Comparison of ENCODE assay signal across 8 cellular contexts in the genomic region with DNA sequence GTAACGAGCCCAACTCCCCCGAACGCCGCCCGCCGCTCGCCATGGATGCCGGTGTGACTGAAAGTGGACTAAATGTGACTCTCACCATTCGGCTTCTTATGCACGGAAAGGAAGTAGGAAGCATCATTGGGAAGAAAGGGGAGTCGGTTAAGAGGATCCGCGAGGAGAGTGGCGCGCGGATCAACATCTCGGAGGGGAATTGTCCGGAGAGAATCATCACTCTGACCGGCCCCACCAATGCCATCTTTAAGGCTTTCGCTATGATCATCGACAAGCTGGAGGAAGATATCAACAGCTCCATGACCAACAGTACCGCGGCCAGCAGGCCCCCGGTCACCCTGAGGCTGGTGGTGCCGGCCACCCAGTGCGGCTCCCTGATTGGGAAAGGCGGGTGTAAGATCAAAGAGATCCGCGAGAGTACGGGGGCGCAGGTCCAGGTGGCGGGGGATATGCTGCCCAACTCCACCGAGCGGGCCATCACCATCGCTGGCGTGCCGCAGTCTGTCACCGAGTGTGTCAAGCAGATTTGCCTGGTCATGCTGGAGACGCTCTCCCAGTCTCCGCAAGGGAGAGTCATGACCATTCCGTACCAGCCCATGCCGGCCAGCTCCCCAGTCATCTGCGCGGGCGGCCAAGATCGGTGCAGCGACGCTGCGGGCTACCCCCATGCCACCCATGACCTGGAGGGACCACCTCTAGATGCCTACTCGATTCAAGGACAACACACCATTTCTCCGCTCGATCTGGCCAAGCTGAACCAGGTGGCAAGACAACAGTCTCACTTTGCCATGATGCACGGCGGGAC. TPM values are rescaled to one million over a fixed set of nuclear protein-coding genes. Genes with fewer than 3 reads are reported as not detected.
A peak's percentile ranks its signal among the peaks of the same experiment; 100 is the strongest.
DNase-seq lines count a peak whose midpoint lies in the region; ATAC-seq and TF ChIP-seq lines count a peak whose summit lies in the region.

No MANE protein-coding gene starts in this region.

- H3K36me3 Mint-ChIP-seq in activated T-cell treated with anti-CD3 and anti-CD28 coated beads, Interleukin-2, amount 50 U/mL, for 72 hours (ENCODE audit: insufficient read depth in 2 of 2) = peaks cover 30 to 37% of the 10 kb centered on the region in 2 donors
- H3K36me3 Mint-ChIP-seq in nephron (ENCODE audit: low read depth) = peaks cover 47% of the 10 kb centered on the region
- peaks cover 52% of the 10 kb centered on the region for H3K36me3 Mint-ChIP-seq in type B pancreatic cell

- peaks cover 58% of the 10 kb centered on the region for H3K4me1 Mint-ChIP-seq in activated T-cell treated with anti-CD3 and anti-CD28 coated beads, Interleukin-2, amount 50 U/mL, for 72 hours (ENCODE audit: low read depth)
- H3K4me1 Mint-ChIP-seq in nephron (peaks cover 48% of the 10 kb centered on the region), type B pancreatic cell (ENCODE audit: unreplicated experiment) (peaks cover 40% of the 10 kb centered on the region)

- H3K4me3 Mint-ChIP-seq in activated T-cell treated with anti-CD3 and anti-CD28 coated beads, Interleukin-2, amount 50 U/mL, for 72 hours = peak overlapping the region; percentile 96
- H3K4me3 Mint-ChIP-seq in nephron = peak overlapping the region; percentile 97 to 100 (median 99)
- peak overlapping the region; percentile 96 for H3K4me3 Mint-ChIP-seq in type B pancreatic cell

- H3K27ac Mint-ChIP-seq in activated T-cell treated with anti-CD3 and anti-CD28 coated beads, Interleukin-2, amount 50 U/mL, for 72 hours = peak overlapping the region; percentile 56
- H3K27ac Mint-ChIP-seq in nephron = peak overlapping the region; percentile 100
- peak overlapping the region; percentile 100 for H3K27ac Mint-ChIP-seq in type B pancreatic cell

- H3K27me3 Mint-ChIP-seq in activated T-cell treated with anti-CD3 and anti-CD28 coated beads, Interleukin-2, amount 50 U/mL, for 72 hours (ENCODE audit: low read depth) = no peaks in the 10 kb centered on the region
- H3K27me3 Mint-ChIP-seq in nephron (ENCODE audit: low read depth) = no peaks in the 10 kb centered on the region
- peaks cover 7% of the 10 kb centered on the region for H3K27me3 Mint-ChIP-seq in type B pancreatic cell

- peak; percentile 41 to 53 for DNase-seq in NCI-H446 (lab: John Stamatoyannopoulos, UW)
- no peak for DNase-seq in NCI-H446 treated with DMSO at 0.1 percent for 48 hours (lab: John Stamatoyannopoulos, UW)
- peak; percentile 39 for DNase-seq in NCI-H2029 treated with DMSO at 0.1 percent for 48 hours (lab: John Stamatoyannopoulos, UW)
- DNase-seq in activated T-cell treated with anti-CD3 and anti-CD28 coated beads, Interleukin-2, amount 50 U/mL, for 72 hours = peak; percentile 58 to 59
- DNase-seq in fibroblast of peridontal ligament (ENCODE audit: extremely low read depth) = peak; percentile 51
- peak; percentile 77 for DNase-seq in type B pancreatic cell (ENCODE audit: extremely low spot score, unreplicated experiment)

- peak in 1 of 2 donors; percentile 5 for ATAC-seq in activated T-cell treated with anti-CD3 and anti-CD28 coated beads, Interleukin-2, amount 50 U/mL, for 72 hours (replicated peaks in 1 of 2)
- no peak for ATAC-seq in HG03460 (IDR thresholded peaks at IDR 0.05; ENCODE audit: unreplicated experiment)

- TF ChIP-seq CTCF in nephron (IDR thresholded peaks at IDR 0.05; ENCODE audit: unreplicated experiment in 3 of 3) (no peak), type B pancreatic cell (conservative IDR thresholded peaks at IDR 0.05) (no peak)

- H3K9me3 Mint-ChIP-seq in activated T-cell treated with anti-CD3 and anti-CD28 coated beads, Interleukin-2, amount 50 U/mL, for 72 hours = peaks cover 0 to 2% of the 10 kb centered on the region in 2 donors
- H3K9me3 Mint-ChIP-seq in nephron = no peaks in the 10 kb centered on the region
- no peaks in the 10 kb centered on the region for H3K9me3 Mint-ChIP-seq in type B pancreatic cell

RNA-seq across cellular contexts. Expression of a gene that starts 0.6 kb away (rescaled TPM):
- total RNA-seq in activated T-cell treated with anti-CD3 and anti-CD28 coated beads, Interleukin-2, amount 50 U/mL, for 72 hours = 100 to 1,000 TPM; 270 to 291 TPM
- 316 and 349 TPM in 2 replicates for total RNA-seq in type B pancreatic cell (ENCODE audit: low replicate concordance)
